In genomic region chr19:58553799-58554493, GRCh38 we compare ENCODE assay signal across 8 cellular contexts. TPM values are rescaled to one million over a fixed set of nuclear protein-coding genes. Genes with fewer than 3 reads are reported as not detected.
DNase-seq lines count a peak whose midpoint lies in the region; ATAC-seq and TF ChIP-seq lines count a peak whose summit lies in the region.

No MANE protein-coding gene starts in this region.

- no peaks in the 10 kb centered on the region for H3K9me3 ChIP-seq in sigmoid colon

- H3K27ac ChIP-seq in VCaP (peak overlapping the region; percentile 100), sigmoid colon (peak overlapping the region; percentile 99 to 100 (median 100))

- ATAC-seq in HG03354 (IDR thresholded peaks at IDR 0.05; ENCODE audit: poor library complexity, severe bottlenecking, unreplicated experiment) = no peak

- no peak for TF ChIP-seq POLR2A in sigmoid colon (IDR thresholded peaks at IDR 0.05)

- WGBS in sigmoid colon, 2 donors = 40 to 44% methylated on average over 18 of the region's 18 CpGs

- DNase-seq in fibroblast of villous mesenchyme (ENCODE audit: low read depth) (no peak), sigmoid colon (peak; percentile 69), Kasumi-1 (lab: John Stamatoyannopoulos, UW) (no peak), NCI-H187 (lab: John Stamatoyannopoulos, UW) (no peak), RPMI8226 (no peak)

- peaks cover 0 to 48% (median 39%) of the 10 kb centered on the region in 4 donors for H3K4me1 ChIP-seq in sigmoid colon

- peaks cover 45 to 60% (median 49%) of the 10 kb centered on the region in 4 donors for H3K36me3 ChIP-seq in sigmoid colon

- no peak for TF ChIP-seq EP300 in sigmoid colon (IDR thresholded peaks at IDR 0.05)

- H3K4me3 ChIP-seq in GM12875 (ENCODE audit: low read depth, low read length) = peak overlapping the region; percentile 79
- H3K4me3 ChIP-seq in fibroblast of villous mesenchyme (ENCODE audit: low read depth, low read length) = peak overlapping the region; percentile 88
- peak overlapping the region; percentile 44 to 86 (median 77) for H3K4me3 ChIP-seq in sigmoid colon

- TF ChIP-seq CTCF in GM12875 (IDR thresholded peaks at IDR 0.05; ENCODE audit: borderline replicate concordance, insufficient read depth, low read depth, low read length) = no peak
- no peak for TF ChIP-seq CTCF in VCaP (conservative IDR thresholded peaks at IDR 0.05)
- TF ChIP-seq CTCF in fibroblast of villous mesenchyme (IDR thresholded peaks at IDR 0.05; ENCODE audit: insufficient read depth, low read depth, low read length) = no peak
- no peak for TF ChIP-seq CTCF in sigmoid colon (IDR thresholded peaks at IDR 0.05)

- intact Hi-C loops in sigmoid colon (cut with DNase I) = loop anchor here (2.0 kb wide), 1 partner anchor 35 kb away; the partner anchor contains the start of gene ZBTB45

- no peaks in the 10 kb centered on the region for H3K27me3 ChIP-seq in sigmoid colon

RNA-seq across cellular contexts. Expression of gene CHMP2A, which starts 1.0 kb away (rescaled TPM):
- total RNA-seq in fibroblast of villous mesenchyme (111 and 120 TPM in 2 replicates), sigmoid colon (100 to 1,000 TPM; 101 to 144 (median 136) TPM)
- 100 to 1,000 TPM; 196 to 372 (median 300) TPM for polyA plus RNA-seq in sigmoid colon

RNA-seq across cellular contexts. Expression of gene UBE2M, which starts 4.5 kb away (rescaled TPM):
- total RNA-seq in fibroblast of villous mesenchyme = 78.3 and 81.6 TPM in 2 replicates
- 10 to 100 TPM; 22.4 to 37.5 (median 30.3) TPM for total RNA-seq in sigmoid colon
- 10 to 100 TPM; 48.0 to 58.5 (median 57.8) TPM for polyA plus RNA-seq in sigmoid colon

RNA-seq across cellular contexts. Expression of gene TRIM28, which starts 10.1 kb away (rescaled TPM):
- total RNA-seq in fibroblast of villous mesenchyme (295 and 389 TPM in 2 replicates), sigmoid colon (100 to 1,000 TPM; 157 to 236 (median 207) TPM)
- 100 to 1,000 TPM in 2 of 3 donors, 10 to 100 TPM in 1; 84.8 to 223 (median 150) TPM for polyA plus RNA-seq in sigmoid colon

RNA-seq across cellular contexts. Expression of gene MZF1, which starts 19.2 kb away (rescaled TPM):
- total RNA-seq in fibroblast of villous mesenchyme (15.5 and 16.1 TPM in 2 replicates), sigmoid colon (10 to 100 TPM; 13.6 to 31.5 (median 20.1) TPM)
- 10 to 100 TPM in 1 of 3 donors, 1 to 10 TPM in 2; 5.8 to 28.7 (median 9.0) TPM for polyA plus RNA-seq in sigmoid colon

RNA-seq across cellular contexts. Expression of gene ZBTB45, which starts 34.3 kb away (rescaled TPM):
- total RNA-seq in fibroblast of villous mesenchyme (4.7 and 6.1 TPM in 2 replicates), sigmoid colon (10 to 100 TPM in 1 of 4 donors, 1 to 10 TPM in 3; 7.6 to 13.8 (median 8.4) TPM)
- polyA plus RNA-seq in sigmoid colon = 10 to 100 TPM in 1 of 3 donors, 1 to 10 TPM in 2; 4.9 to 10.2 (median 6.0) TPM
